8 cellular contexts compared by ENCODE assay signal in genomic region chr9:135480942-135481315, GRCh38. TPM values are rescaled to one million over a fixed set of nuclear protein-coding genes. Genes with fewer than 3 reads are reported as not detected.
DNase-seq lines count a peak whose midpoint lies in the region; ATAC-seq and TF ChIP-seq lines count a peak whose summit lies in the region.

No MANE protein-coding gene starts in this region.

- no peak for TF ChIP-seq EP300 in sigmoid colon (IDR thresholded peaks at IDR 0.05)

- H3K9me3 ChIP-seq in sigmoid colon = no peaks in the 10 kb centered on the region

- H3K27ac Mint-ChIP-seq in T-cell = no peak overlapping the region

- CTCF ChIA-PET in T-cell (lab: Charles Lee) = no interaction called here

- ATAC-seq in T-cell (replicated peaks in 1 of 4) = peak in 1 of 4 experiments; percentile 41

- TF ChIP-seq POLR2A in sigmoid colon (IDR thresholded peaks at IDR 0.05) = no peak

- H3K4me3 ChIP-seq in GM12865 (ENCODE audit: low read depth, low read length) (peak overlapping the region; percentile 60), foreskin fibroblast (ENCODE audit: low read depth in 1 of 2, low read length in 2 of 2) (peak overlapping the region; percentile 70 to 84), sigmoid colon (peak overlapping the region; percentile 54 to 86 (median 76))

- POLR2A ChIA-PET in T-cell (lab: Charles Lee) = no interaction called here

- peak overlapping the region; percentile 31 to 65 (median 58) for H3K4me3 Mint-ChIP-seq in T-cell

- WGBS in sigmoid colon, 2 donors = 28 to 35% methylated on average over 11 of the region's 11 CpGs

- no peaks in the 10 kb centered on the region for H3K36me3 Mint-ChIP-seq in T-cell

- no peaks in the 10 kb centered on the region for H3K27me3 ChIP-seq in sigmoid colon

- no peaks in the 10 kb centered on the region for H3K9me3 Mint-ChIP-seq in T-cell

- intact Hi-C loops in sigmoid colon (cut with DNase I) = loop anchor here (2.0 kb wide), 1 partner anchor 18 kb away; a partner anchor contains a TSS

- H3K36me3 ChIP-seq in sigmoid colon = peaks cover 5 to 26% (median 19%) of the 10 kb centered on the region in 4 donors

- DNase-seq in GM12865 (ENCODE audit: low read depth) = no peak
- no peak for DNase-seq in T-cell
- no peak for DNase-seq in foreskin fibroblast
- DNase-seq in sigmoid colon = no peak
- no peak for DNase-seq in NOMO-1 treated with dmso at 0.1 percent for 144 hours (lab: John Stamatoyannopoulos, UW; ENCODE audit: unreplicated experiment)
- no peak for DNase-seq in AG20443 (ENCODE audit: low spot score)
- no peak for DNase-seq in activated effector memory CD4-positive, alpha-beta T cell treated with anti-CD3 and anti-CD28 coated beads, Interleukin-2, amount 50 U/mL, for 16 hours
- no peak for DNase-seq in NCI-H526 treated with DMSO at 0.1 percent for 48 hours (lab: John Stamatoyannopoulos, UW)

- H3K27ac ChIP-seq in sigmoid colon = peak overlapping the region in 2 of 4 donors; percentile 47 to 60

- H3K4me1 ChIP-seq in sigmoid colon = peaks cover 0 to 20% (median 13%) of the 10 kb centered on the region in 4 donors

- TF ChIP-seq CTCF in GM12865 (IDR thresholded peaks at IDR 0.05; ENCODE audit: insufficient read depth, low read depth, low read length, missing control alignments) (no peak), foreskin fibroblast (IDR thresholded peaks at IDR 0.05; ENCODE audit: low read depth, low read length) (no peak), sigmoid colon (IDR thresholded peaks at IDR 0.05) (no peak)

- H3K4me1 Mint-ChIP-seq in T-cell = peaks cover 6 to 16% (median 8%) of the 10 kb centered on the region in 3 donors

- peaks cover 43 to 55% of the 10 kb centered on the region in 2 donors for H3K27me3 Mint-ChIP-seq in T-cell

RNA-seq across cellular contexts. Expression of gene PPP1R26, which starts 1.3 kb away (rescaled TPM):
- total RNA-seq in T-cell (1 to 10 TPM in 3 of 5 donors, under 1 TPM in 2; 0.35 to 2.0 (median 1.7) TPM), sigmoid colon (10 to 100 TPM in 1 of 4 donors, 1 to 10 TPM in 3; 8.8 to 12.7 (median 9.8) TPM)
- 10 to 100 TPM in 1 of 3 donors, 1 to 10 TPM in 2; 4.8 to 10.9 (median 5.3) TPM for polyA plus RNA-seq in sigmoid colon

RNA-seq across cellular contexts. Expression of gene MRPS2, which starts 19.6 kb away (rescaled TPM):
- total RNA-seq in T-cell (10 to 100 TPM; 17.7 to 36.6 (median 32.8) TPM), sigmoid colon (10 to 100 TPM; 30.0 to 38.0 (median 36.4) TPM)
- 10 to 100 TPM; 36.5 to 61.6 (median 37.8) TPM for polyA plus RNA-seq in sigmoid colon

RNA-seq across cellular contexts. Expression of gene LCN1, which starts 40.3 kb away (rescaled TPM):
- total RNA-seq in T-cell = not detected
- total RNA-seq in sigmoid colon = not detected
- under 1 TPM in 1 of 3 donors, not detected in 2; 0.10 TPM for polyA plus RNA-seq in sigmoid colon
